16 cellular contexts compared by ENCODE assay signal in genomic region chrX:153340111-153340510, GRCh38. TPM values are rescaled to one million over a fixed set of nuclear protein-coding genes. Genes with fewer than 3 reads are reported as not detected.
DNase-seq lines count a peak whose midpoint lies in the region; ATAC-seq and TF ChIP-seq lines count a peak whose summit lies in the region.
"Had no signal": no experiment of that assay in that cellular context is flagged by ENCODE, and none has a peak within 500 bp of the region (broad histone marks: within the 10 kb centered on the region; RNA-seq: fewer than 3 reads in every experiment).

No MANE protein-coding gene starts in this region.

- H3K4me1 Mint-ChIP-seq in activated CD4-positive, alpha-beta T cell treated with anti-CD3 and anti-CD28 coated beads, Interleukin-2, amount 10 ng/mL, durations not matched to agents 24 days and 14 days: peaks cover 73% of the 10 kb centered on the region

- intact Hi-C loops in activated CD4-positive, alpha-beta T cell treated with anti-CD3 and anti-CD28 coated beads, Interleukin-2, amount 10 ng/mL, durations not matched to agents 24 days and 14 days (cut with micrococcal nuclease): no loop called here
- intact Hi-C loops in Right ventricle myocardium inferior (cut with DNase I): no loop called here

- H3K9me3 Mint-ChIP-seq in activated CD4-positive, alpha-beta T cell treated with anti-CD3 and anti-CD28 coated beads, Interleukin-2, amount 10 ng/mL, durations not matched to agents 24 days and 14 days: peaks cover 10% of the 10 kb centered on the region
- H3K9me3 Mint-ChIP-seq: CD8-positive, alpha-beta memory T cell had no signal

- H3K4me1 ChIP-seq in right atrium auricular region: peaks cover 0 to 1% of the 10 kb centered on the region in 2 donors

- peaks cover 9% of the 10 kb centered on the region for H3K36me3 ChIP-seq in right atrium auricular region

- peak overlapping the region; percentile 20 for H3K4me3 Mint-ChIP-seq in activated CD4-positive, alpha-beta T cell treated with anti-CD3 and anti-CD28 coated beads, Interleukin-2, amount 10 ng/mL, durations not matched to agents 24 days and 14 days
- H3K4me3 Mint-ChIP-seq: CD8-positive, alpha-beta memory T cell; H9 had no signal

- no peaks in the 10 kb centered on the region for H3K27me3 ChIP-seq in right atrium auricular region

- no peak overlapping the region for H3K27ac ChIP-seq in right atrium auricular region
- no peak overlapping the region for H3K27ac ChIP-seq in substantia nigra (ENCODE audit: low read depth, low read length, poor library complexity, severe bottlenecking)
- H3K27ac ChIP-seq: BLaER1, HL-60 had no signal

- H3K9me3 ChIP-seq in right atrium auricular region: peaks cover 0 to 10% of the 10 kb centered on the region in 2 donors

- ATAC-seq in Right ventricle myocardium inferior (no peak), HG02852 (IDR thresholded peaks at IDR 0.05; ENCODE audit: unreplicated experiment) (no peak)

- H3K4me3 ChIP-seq in right atrium auricular region: no peak overlapping the region
- H3K4me3 ChIP-seq: BLaER1 had no signal

- no peak for TF ChIP-seq CTCF in right atrium auricular region (IDR thresholded peaks at IDR 0.05)

- no peak for DNase-seq in activated CD4-positive, alpha-beta T cell treated with anti-CD3 and anti-CD28 coated beads, Interleukin-2, amount 10 ng/mL, durations not matched to agents 24 days and 14 days
- DNase-seq in activated CD4-positive, alpha-beta T cell treated with anti-CD3 and anti-CD28 coated beads for 4 hours: no peak
- peak; percentile 11 for DNase-seq in right atrium auricular region (ENCODE audit: low spot score)
- DNase-seq in Right ventricle myocardium inferior (ENCODE audit: missing footprints): no peak
- DNase-seq in ecto neural progenitor cell (ENCODE audit: low spot score): peak; percentile 12
- DNase-seq in substantia nigra (lab: John Stamatoyannopoulos, UW): no peak
- DNase-seq: 8988T; AML-193; CD8-positive, alpha-beta memory T cell; DMS53; GF-D8; GOT3; H9 had no signal

- H3K27ac Mint-ChIP-seq in activated CD4-positive, alpha-beta T cell treated with anti-CD3 and anti-CD28 coated beads, Interleukin-2, amount 10 ng/mL, durations not matched to agents 24 days and 14 days: peak overlapping the region; percentile 29
- H3K27ac Mint-ChIP-seq: H9 had no signal

- H3K27me3 Mint-ChIP-seq in activated CD4-positive, alpha-beta T cell treated with anti-CD3 and anti-CD28 coated beads, Interleukin-2, amount 10 ng/mL, durations not matched to agents 24 days and 14 days: no peaks in the 10 kb centered on the region
- H3K27me3 Mint-ChIP-seq: CD8-positive, alpha-beta memory T cell had no signal

- H3K36me3 Mint-ChIP-seq in activated CD4-positive, alpha-beta T cell treated with anti-CD3 and anti-CD28 coated beads, Interleukin-2, amount 10 ng/mL, durations not matched to agents 24 days and 14 days (ENCODE audit: low read depth): peaks cover 73% of the 10 kb centered on the region

RNA-seq across cellular contexts. Expression of gene ZNF275, which starts 6.2 kb away (rescaled TPM):
- 20.1 and 22.1 TPM in 2 replicates for total RNA-seq in activated CD4-positive, alpha-beta T cell treated with anti-CD3 and anti-CD28 coated beads, Interleukin-2, amount 10 ng/mL, durations not matched to agents 24 days and 14 days
- 1 to 10 TPM; 5.9 to 7.2 TPM for total RNA-seq in right atrium auricular region
- 6.5 TPM for total RNA-seq in Right ventricle myocardium inferior

RNA-seq across cellular contexts. Expression of gene PNMA6F, which starts 18.5 kb away (rescaled TPM):
- total RNA-seq in activated CD4-positive, alpha-beta T cell treated with anti-CD3 and anti-CD28 coated beads, Interleukin-2, amount 10 ng/mL, durations not matched to agents 24 days and 14 days: not detected in 2 replicates
- not detected for total RNA-seq in right atrium auricular region
- total RNA-seq in Right ventricle myocardium inferior: not detected
- total RNA-seq: CD8-positive, alpha-beta memory T cell; H9 had no signal

Comparison
In these comparisons a context has a peak if more than half of its experiments do, and no peak if none do; other contexts are left out.
1. DNase-seq: peak in right atrium auricular region (single experiment) and ecto neural progenitor cell (single experiment); none in activated CD4-positive, alpha-beta T cell treated with anti-CD3 and anti-CD28 coated beads, Interleukin-2, amount 10 ng/mL, durations not matched to agents 24 days and 14 days (single experiment), activated CD4-positive, alpha-beta T cell treated with anti-CD3 and anti-CD28 coated beads for 4 hours (0 of 2), Right ventricle myocardium inferior (single experiment) and substantia nigra (0 of 49).